In genomic region chr17:74369665-74370490, GRCh38 we compare ENCODE assay signal across 14 cellular contexts. TPM values are rescaled to one million over a fixed set of nuclear protein-coding genes. Genes with fewer than 3 reads are reported as not detected.
"Had no signal": no experiment of that assay in that cellular context is flagged by ENCODE, and none has a peak within 500 bp of the region (broad histone marks: within the 10 kb centered on the region; RNA-seq: fewer than 3 reads in every experiment).

No MANE protein-coding gene starts in this region.

- H3K4me3 ChIP-seq: hepatocyte, right atrium auricular region, skin epidermis had no signal

- DNase-seq: midbrain, T1000, trophoblast cell had no signal

- H3K27ac ChIP-seq: hepatocyte, right atrium auricular region, skin epidermis had no signal

- ATAC-seq: esophagus mucosa, left lobe of liver had no signal

- H3K27me3 ChIP-seq: hepatocyte, right atrium auricular region had no signal

- H3K36me3 ChIP-seq: right atrium auricular region had no signal

- H3K9me3 Mint-ChIP-seq: activated CD4-positive, alpha-beta memory T cell treated with anti-CD3 and anti-CD28 coated beads, Interleukin-2, amount 10 ng/mL, durations not matched to agents 7 days and 5 days had no signal

- H3K27ac Mint-ChIP-seq: activated CD4-positive, alpha-beta memory T cell treated with anti-CD3 and anti-CD28 coated beads, Interleukin-2, amount 10 ng/mL, durations not matched to agents 7 days and 5 days had no signal

- H3K9me3 ChIP-seq: right atrium auricular region had no signal

RNA-seq across cellular contexts. Expression of gene GPR142, which starts 2.6 kb away (rescaled TPM):
- total RNA-seq: bronchial epithelial cell, esophagus mucosa, hepatocyte, left lobe of liver, lung microvascular endothelial cell, right atrium auricular region had no signal
- polyA plus RNA-seq: aorta, hepatocyte, keratinocyte had no signal

RNA-seq across cellular contexts. Expression of gene BTBD17, which starts 8.2 kb away (rescaled TPM):
- total RNA-seq: aorta, bronchial epithelial cell, esophagus mucosa, left lobe of liver, lung microvascular endothelial cell, posterior vena cava, right atrium auricular region had no signal
- polyA plus RNA-seq: aorta, keratinocyte had no signal

RNA-seq across cellular contexts. Expression of gene KIF19, which starts 43.9 kb away (rescaled TPM):
- total RNA-seq: bronchial epithelial cell had no signal
- polyA plus RNA-seq: aorta, keratinocyte had no signal
